In genomic region chr1:33350611-33351280, GRCh38 we compare ENCODE assay signal across 8 cellular contexts. TPM values are rescaled to one million over a fixed set of nuclear protein-coding genes. Genes with fewer than 3 reads are reported as not detected.
DNase-seq lines count a peak whose midpoint lies in the region; TF ChIP-seq lines count a peak whose summit lies in the region.

No MANE protein-coding gene starts in this region.

- TF ChIP-seq RAD21 in liver (IDR thresholded peaks at IDR 0.05): no peak

- CTCF ChIA-PET in activated naive CD4-positive, alpha-beta T cell treated with anti-CD3 and anti-CD28 coated beads for 36 hours (lab: Charles Lee): interaction anchor here (1.3 to 2.3 kb wide), 2 partner anchors 55 to 121 kb away, joined by 5 to 8 read pairs; partner anchors contain the start of gene ZSCAN20

- no peak for TF ChIP-seq CTCF in adrenal gland (IDR thresholded peaks at IDR 0.05)
- TF ChIP-seq CTCF in liver (IDR thresholded peaks at IDR 0.05; ENCODE audit: low read depth, low read length, missing input control): no peak
- no peak for TF ChIP-seq CTCF in type B pancreatic cell (conservative IDR thresholded peaks at IDR 0.05)

- H3K27ac ChIP-seq in adrenal gland (peak overlapping the region in 4 of 5 donors; percentile 63 to 98 (median 78)), liver (ENCODE audit: low read depth in 1 of 2, low read length in 2 of 2) (peak overlapping the region; percentile 84 to 93)

- H3K4me1 ChIP-seq in adrenal gland (replicated peaks in 1 of 2) (peaks cover 30 to 36% of the 10 kb centered on the region in 2 donors), liver (ENCODE audit: control insufficient read depth in 4 of 4, insufficient read depth in 4 of 4, low read length in 3 of 4) (peaks cover 0 to 31% (median 14%) of the 10 kb centered on the region in 4 donors)

- DNase-seq in activated naive CD4-positive, alpha-beta T cell treated with anti-CD3 and anti-CD28 coated beads for 36 hours: no peak
- no peak for DNase-seq in activated naive CD4-positive, alpha-beta T cell treated with anti-CD3 and anti-CD28 coated beads, Interleukin-2, amount 50 U/mL, for 16 hours
- DNase-seq in adrenal gland (peak in 1 of 7 donors; percentile 7), type B pancreatic cell (ENCODE audit: extremely low spot score, unreplicated experiment) (no peak), NAMALWA (ENCODE audit: low spot score) (no peak), NOMO-1 treated with DMSO at 0.1 percent for 48 hours (lab: John Stamatoyannopoulos, UW; ENCODE audit: unreplicated experiment) (no peak)
- no peak for DNase-seq in stimulated activated CD4-positive, alpha-beta T cell treated with anti-CD3 and anti-CD28 coated beads, Interleukin-4, amount 100 ng/mL, for 24 hours

- H3K27ac Mint-ChIP-seq in activated naive CD4-positive, alpha-beta T cell treated with anti-CD3 and anti-CD28 coated beads for 36 hours: no peak overlapping the region
- H3K27ac Mint-ChIP-seq in type B pancreatic cell: peak overlapping the region; percentile 89

- H3K9me3 ChIP-seq in adrenal gland (replicated peaks in 1 of 3): no peaks in the 10 kb centered on the region
- H3K9me3 ChIP-seq in liver (ENCODE audit: control insufficient read depth in 4 of 4, low read length in 3 of 4): no peaks in the 10 kb centered on the region

- H3K4me3 ChIP-seq in adrenal gland: peak overlapping the region in 2 of 4 donors; percentile 33 to 48
- H3K4me3 ChIP-seq in liver (ENCODE audit: low read depth in 1 of 3, low read length in 3 of 3): peak overlapping the region; percentile 73 to 94 (median 76)

- H3K36me3 ChIP-seq in adrenal gland (replicated peaks in 1 of 2) (peaks cover 0 to 26% of the 10 kb centered on the region in 2 donors), liver (ENCODE audit: control insufficient read depth in 4 of 4, insufficient read depth in 3 of 4, low read depth in 1 of 4, low read length in 3 of 4) (peaks cover 0 to 2% (median 0%) of the 10 kb centered on the region in 4 donors)

- no peak overlapping the region for H3K9ac ChIP-seq in liver (ENCODE audit: low read depth in 1 of 2, low read length in 2 of 2)

- peaks cover 8% of the 10 kb centered on the region for H3K36me3 Mint-ChIP-seq in activated naive CD4-positive, alpha-beta T cell treated with anti-CD3 and anti-CD28 coated beads for 36 hours (ENCODE audit: low read depth)
- H3K36me3 Mint-ChIP-seq in type B pancreatic cell: peaks cover 15% of the 10 kb centered on the region

- intact Hi-C loops in activated naive CD4-positive, alpha-beta T cell treated with anti-CD3 and anti-CD28 coated beads for 36 hours (cut with micrococcal nuclease): loop anchor here (1.0 kb wide), 1 partner anchor 223 kb away; no protein-coding TSS in a partner anchor
- intact Hi-C loops in adrenal gland (cut with DNase I): no loop called here

- H3K27me3 Mint-ChIP-seq in activated naive CD4-positive, alpha-beta T cell treated with anti-CD3 and anti-CD28 coated beads for 36 hours (ENCODE audit: low read depth): no peaks in the 10 kb centered on the region
- H3K27me3 Mint-ChIP-seq in type B pancreatic cell: no peaks in the 10 kb centered on the region

- peaks cover 41% of the 10 kb centered on the region for H3K4me1 Mint-ChIP-seq in activated naive CD4-positive, alpha-beta T cell treated with anti-CD3 and anti-CD28 coated beads for 36 hours (ENCODE audit: low read depth)
- peaks cover 62% of the 10 kb centered on the region for H3K4me1 Mint-ChIP-seq in type B pancreatic cell (ENCODE audit: unreplicated experiment)

- H3K9me3 Mint-ChIP-seq in activated naive CD4-positive, alpha-beta T cell treated with anti-CD3 and anti-CD28 coated beads for 36 hours: no peaks in the 10 kb centered on the region
- no peaks in the 10 kb centered on the region for H3K9me3 Mint-ChIP-seq in type B pancreatic cell

- peak overlapping the region; percentile 89 for H3K4me3 Mint-ChIP-seq in activated naive CD4-positive, alpha-beta T cell treated with anti-CD3 and anti-CD28 coated beads for 36 hours
- H3K4me3 Mint-ChIP-seq in type B pancreatic cell: peak overlapping the region; percentile 93

- TF ChIP-seq POLR2A in adrenal gland (IDR thresholded peaks at IDR 0.05): no peak

- H3K27me3 ChIP-seq in adrenal gland (no peaks in the 10 kb centered on the region), liver (ENCODE audit: control insufficient read depth in 4 of 4, insufficient read depth in 4 of 4, low read length in 3 of 4) (no peaks in the 10 kb centered on the region)

- 36 to 54% (median 46%) methylated on average over 6 of the region's 6 CpGs for WGBS in adrenal gland, 4 donors
- WGBS in liver: 45% methylated on average over 6 of the region's 6 CpGs

TF ChIP-seq in liver, 16 proteins besides CTCF, POLR2A, EP300 and RAD21:
- no peak for TF ChIP-seq GABPA (IDR thresholded peaks at IDR 0.05 in 1 of 2, conservative IDR thresholded peaks at IDR 0.05 in 1 of 2)
- no peak for TF ChIP-seq HNF4G (IDR thresholded peaks at IDR 0.05)
- no peak for TF ChIP-seq HNF4A (conservative IDR thresholded peaks at IDR 0.05)
- no peak for TF ChIP-seq SP1 (IDR thresholded peaks at IDR 0.05)
- no peak for TF ChIP-seq ZBTB33 (IDR thresholded peaks at IDR 0.05)
- TF ChIP-seq FOXA2 (IDR thresholded peaks at IDR 0.05): no peak
- no peak for TF ChIP-seq REST (IDR thresholded peaks at IDR 0.05)
- no peak for TF ChIP-seq ATF3 (IDR thresholded peaks at IDR 0.05)
- TF ChIP-seq TAF1 (conservative IDR thresholded peaks at IDR 0.05): no peak

RNA-seq across cellular contexts. Expression of gene A3GALT2, which starts 29.8 kb away (rescaled TPM):
- total RNA-seq in activated naive CD4-positive, alpha-beta T cell treated with anti-CD3 and anti-CD28 coated beads for 36 hours: not detected
- total RNA-seq in adrenal gland (under 1 TPM in 1 of 8 donors, not detected in 7; 0.49 TPM), liver (not detected), type B pancreatic cell (ENCODE audit: low replicate concordance) (0.29 TPM in 1 of 2 replicates, not detected in the other)
- polyA plus RNA-seq in adrenal gland (under 1 TPM in 1 of 3 donors, not detected in 2; 0.17 TPM), liver (not detected)
